8 cellular contexts compared by ENCODE assay signal in genomic region chr10:78756604-78757442, GRCh38.
DNase-seq lines count a peak whose midpoint lies in the region; ATAC-seq and TF ChIP-seq lines count a peak whose summit lies in the region.

No MANE protein-coding gene starts in this region.

- no peaks in the 10 kb centered on the region for H3K9me3 ChIP-seq in HEK293 (ENCODE audit: control insufficient read depth, insufficient read depth, low read depth, low read length)
- H3K9me3 ChIP-seq in esophagus (ENCODE audit: control insufficient read depth in 2 of 2, insufficient read depth in 1 of 2, low read depth in 1 of 2, low read length in 1 of 2) = no peaks in the 10 kb centered on the region
- no peaks in the 10 kb centered on the region for H3K9me3 ChIP-seq in mucosa of descending colon
- no peaks in the 10 kb centered on the region for H3K9me3 ChIP-seq in thyroid gland
- H3K9me3 ChIP-seq in effector memory CD4-positive, alpha-beta T cell (ENCODE audit: control insufficient read depth, low read length) = no peaks in the 10 kb centered on the region

- POLR2A ChIA-PET in HEK293 (lab: Yijun Ruan, JAX) = no interaction called here

- no peaks in the 10 kb centered on the region for H3K27me3 ChIP-seq in esophagus (ENCODE audit: control insufficient read depth in 1 of 2, insufficient read depth in 2 of 2, low read length in 2 of 2)
- H3K27me3 ChIP-seq in thyroid gland = no peaks in the 10 kb centered on the region
- H3K27me3 ChIP-seq in effector memory CD4-positive, alpha-beta T cell (replicated peaks; ENCODE audit: control insufficient read depth, insufficient read depth, low read length, poor library complexity, severe bottlenecking) = no peaks in the 10 kb centered on the region

- H3K4me1 ChIP-seq in HEK293 (ENCODE audit: control insufficient read depth, insufficient read depth, low read length) (peaks cover 7% of the 10 kb centered on the region; the same call in 1 of the 2 replicates), esophagus (ENCODE audit: control insufficient read depth in 2 of 2, insufficient read depth in 2 of 2, low read length in 1 of 2) (peaks cover 4 to 10% of the 10 kb centered on the region in 2 donors), mucosa of descending colon (ENCODE audit: low read depth) (no peaks in the 10 kb centered on the region), thyroid gland (peaks cover 0 to 21% of the 10 kb centered on the region in 2 donors)
- H3K4me1 ChIP-seq in effector memory CD4-positive, alpha-beta T cell (ENCODE audit: control insufficient read depth, insufficient read depth, low read length, poor library complexity, severe bottlenecking) = no peaks in the 10 kb centered on the region

- TF ChIP-seq CTCF in HEK293 (tag by site-specific recombination; IDR thresholded peaks at IDR 0.05) (no peak), mucosa of descending colon (IDR thresholded peaks at IDR 0.05) (no peak), thyroid gland (IDR thresholded peaks at IDR 0.05) (no peak)

- CTCF ChIA-PET in HEK293 (lab: Yijun Ruan, JAX) = no interaction called here

- ATAC-seq in mucosa of descending colon = peak; percentile 79

- intact Hi-C loops in mucosa of descending colon (cut with DNase I, micrococcal nuclease) (no loop called here), thyroid gland (cut with DNase I) (no loop called here)

- in situ Hi-C loops in SK-MEL-5 (cut with HindIII; ENCODE audit: low pct_unique_long_range_greater_than_20kb, low sequenced_read_pairs) = no loop called here

- TF ChIP-seq POLR2A in thyroid gland (IDR thresholded peaks at IDR 0.05) = no peak

- H3K4me3 ChIP-seq in HEK293 (ENCODE audit: low read depth, low read length) (no peak overlapping the region), esophagus (ENCODE audit: low read depth in 1 of 2, low read length in 2 of 2) (no peak overlapping the region), mucosa of descending colon (no peak overlapping the region), thyroid gland (replicated peaks in 1 of 3) (no peak overlapping the region)
- no peak overlapping the region for H3K4me3 ChIP-seq in effector memory CD4-positive, alpha-beta T cell (ENCODE audit: insufficient read depth, low read depth, low read length, poor library complexity, severe bottlenecking)

- 38 to 53% methylated on average over 19 of the region's 19 CpGs for WGBS in esophagus, 2 donors
- WGBS in thyroid gland, 2 donors = 69 to 79% methylated on average over 14 to 17 of the region's 19 CpGs

- peak; percentile 64 for DNase-seq in SK-MEL-5 (ENCODE audit: low read depth, low spot score)
- peak in 2 of 3 donors; percentile 25 to 74 for DNase-seq in mucosa of descending colon
- DNase-seq in thyroid gland = peak; percentile 52 to 58
- no peak for DNase-seq in COR-L47 (lab: John Stamatoyannopoulos, UW)
- no peak for DNase-seq in NCI-H510A (lab: John Stamatoyannopoulos, UW)
- DNase-seq in effector memory CD4-positive, alpha-beta T cell = no peak

- H3K36me3 ChIP-seq in HEK293 (ENCODE audit: control insufficient read depth in 2 of 2, insufficient read depth in 1 of 2, low read length in 2 of 2) (no peaks in the 10 kb centered on the region), esophagus (ENCODE audit: control insufficient read depth in 2 of 2, insufficient read depth in 2 of 2, low read length in 1 of 2) (no peaks in the 10 kb centered on the region), mucosa of descending colon (ENCODE audit: low read depth) (no peaks in the 10 kb centered on the region), thyroid gland (no peaks in the 10 kb centered on the region)
- no peaks in the 10 kb centered on the region for H3K36me3 ChIP-seq in effector memory CD4-positive, alpha-beta T cell (ENCODE audit: control insufficient read depth, insufficient read depth, low read length)

- H3K27ac ChIP-seq in HEK293 (ENCODE audit: extremely low read depth, low read depth, low read length) (no peak overlapping the region), esophagus (ENCODE audit: low read depth in 2 of 2, low read length in 1 of 2) (peak overlapping the region; percentile 48 to 83), thyroid gland (peak overlapping the region in 1 of 3 donors; percentile 66)
- no peak overlapping the region for H3K27ac ChIP-seq in effector memory CD4-positive, alpha-beta T cell (ENCODE audit: insufficient read depth, low read length, poor library complexity, severe bottlenecking)

TF ChIP-seq in HEK293, 187 proteins besides CTCF, POLR2A, EP300 and RAD21:
- TF ChIP-seq ZNF600 (tag by site-specific recombination; IDR thresholded peaks at IDR 0.05) (peak; percentile 49; the same call in 1 of the 2 replicates), ZNF621 (tag by site-specific recombination; IDR thresholded peaks at IDR 0.05) (no peak), INSM2 (tag by site-specific recombination; IDR thresholded peaks at IDR 0.05) (0 out of 2 replicates have a peak, but pooled peaks have one; percentile 8), ZBTB44 (tag by site-specific recombination; IDR thresholded peaks at IDR 0.05) (no peak), ZNF398 (tag by site-specific recombination; IDR thresholded peaks at IDR 0.05) (no peak), ZNF449 (tag by site-specific recombination; IDR thresholded peaks at IDR 0.05) (peak; percentile 58; the same call in 1 of the 2 replicates), ZNF341 (tag by site-specific recombination; IDR thresholded peaks at IDR 0.05; ENCODE audit: low read depth) (peak; percentile 41; the same call in 1 of the 2 replicates), ZIC2 (tag by site-specific recombination; IDR thresholded peaks at IDR 0.05) (peak; percentile 35; the same call in 1 of the 2 replicates), ZNF23 (tag by site-specific recombination; IDR thresholded peaks at IDR 0.05; ENCODE audit: borderline replicate concordance) (no peak), ZNF610 (tag by site-specific recombination; IDR thresholded peaks at IDR 0.05; ENCODE audit: borderline replicate concordance) (no peak), ZNF776 (tag by site-specific recombination; IDR thresholded peaks at IDR 0.05; ENCODE audit: borderline replicate concordance) (no peak)

Comparison
In these comparisons a context has a peak if more than half of its experiments do, and no peak if none do; other contexts are left out.
1. H3K27ac ChIP-seq: peak in esophagus (2 of 2); none in HEK293 (single experiment) and effector memory CD4-positive, alpha-beta T cell (single experiment).
2. DNase-seq: peak in SK-MEL-5 (single experiment), mucosa of descending colon (2 of 3) and thyroid gland (2 of 2); none in COR-L47 (single experiment), NCI-H510A (single experiment) and effector memory CD4-positive, alpha-beta T cell (0 of 3).